Comparison of ENCODE assay signal across 10 cellular contexts in genomic region chr9:1927546-1927945, GRCh38.
"Had no signal": no experiment of that assay in that cellular context is flagged by ENCODE, and none has a peak within 500 bp of the region (broad histone marks: within the 10 kb centered on the region; RNA-seq: fewer than 3 reads in every experiment).

No MANE protein-coding gene starts in this region.

- ATAC-seq: HCT116, K562 had no signal

- H2AFZ ChIP-seq: GM23248 had no signal

- H3K9me3 Mint-ChIP-seq: HFFc6 had no signal

- H3K36me3 ChIP-seq: HAP-1 had no signal

- DNase-seq: GM23248, GOT3, H7, HFFc6, IMR-90, KG1 had no signal

- H3K9ac ChIP-seq: GM23248 had no signal

- H3K4me3 ChIP-seq: GM23248, HAP-1, K562 had no signal

- H3K9me3 ChIP-seq: HAP-1 had no signal

- H3K27ac Mint-ChIP-seq: HFFc6 had no signal

- FAIRE-seq: HTR-8/SVneo, K562 had no signal

- H3K27ac ChIP-seq: GM23248 had no signal

- H3K4me3 Mint-ChIP-seq: HFFc6 had no signal
